ENCODE assay signal across 7 cellular contexts in genomic region chr12:114662512-114663177, GRCh38. TPM values are rescaled to one million over a fixed set of nuclear protein-coding genes. Genes with fewer than 3 reads are reported as not detected.
A peak's percentile ranks its signal among the peaks of the same experiment; 100 is the strongest.
DNase-seq lines count a peak whose midpoint lies in the region; ATAC-seq, FAIRE-seq and TF ChIP-seq lines count a peak whose summit lies in the region.

No MANE protein-coding gene starts in this region.

- CTCF ChIA-PET in WTC11 (lab: Charles Lee), result interaction anchor here (0.5 to 1.4 kb wide), 15 partner anchors 10 to 791 kb away, joined by 3 to 7 read pairs (median 4); partner anchors contain the start of gene TBX3

- no peaks in the 10 kb centered on the region for H3K36me3 Mint-ChIP-seq in WTC11

- intact Hi-C loops in left colon (cut with DNase I, micrococcal nuclease), result loop anchor here (2.0 to 10.0 kb wide), 3 partner anchors 1090 to 1255 kb away; no protein-coding TSS in a partner anchor

- no peak overlapping the region for H3K4me3 Mint-ChIP-seq in WTC11

- peak; percentile 7; the same call in 1 of the 2 replicates for ATAC-seq in WTC11
- peak; percentile 80 for ATAC-seq in left colon
- no peak for ATAC-seq in HG03025 (IDR thresholded peaks at IDR 0.05; ENCODE audit: low FRiP score, unreplicated experiment)

- peaks cover 94% of the 10 kb centered on the region for H3K27me3 Mint-ChIP-seq in WTC11 (ENCODE audit: low read depth)

- POLR2A ChIA-PET in WTC11 (lab: Charles Lee), result no interaction called here

- FAIRE-seq in GM12892 (lab: Jason Lieb, UNC), result peak; percentile 82

- DNase-seq in GM12892 (ENCODE audit: insufficient read length), result no peak
- DNase-seq in NCI-H2029 treated with DMSO at 0.1 percent for 48 hours (lab: John Stamatoyannopoulos, UW), result peak; percentile 63
- DNase-seq in WTC11 (ENCODE audit: low spot score), result peak; percentile 84
- DNase-seq in caudate nucleus (lab: John Stamatoyannopoulos, UW), result peak in 54 of 61 donors; percentile 2 to 81 (median 29)
- DNase-seq in left colon, result peak in 1 of 2 donors; percentile 83
- peak; percentile 67 for DNase-seq in stimulated activated CD4-positive, alpha-beta T cell treated with anti-CD3 and anti-CD28 coated beads, Interleukin-4, amount 100 ng/mL, for 24 hours

- no peak for TF ChIP-seq POLR2A in GM12892 (IDR thresholded peaks at IDR 0.05; ENCODE audit: low read depth, low read length)

- H3K4me1 Mint-ChIP-seq in WTC11, result peaks cover 46% of the 10 kb centered on the region

- peak; percentile 92 for TF ChIP-seq CTCF in WTC11 (IDR thresholded peaks at IDR 0.05)

- H3K27ac Mint-ChIP-seq in WTC11, result no peak overlapping the region

- H3K9me3 Mint-ChIP-seq in WTC11, result no peaks in the 10 kb centered on the region

- no peak overlapping the region for H3K27ac ChIP-seq in caudate nucleus (ENCODE audit: low read depth, low read length)

TF ChIP-seq in WTC11, 78 proteins besides CTCF, POLR2A, EP300 and RAD21:
- TF ChIP-seq HMGA2 (CRISPR knock-in tag; IDR thresholded peaks at IDR 0.05) (no peak), TCF7 (CRISPR knock-in tag; IDR thresholded peaks at IDR 0.05; ENCODE audit: low read depth) (no peak), ESRRA (CRISPR knock-in tag; IDR thresholded peaks at IDR 0.05; ENCODE audit: borderline replicate concordance) (no peak), TP53 (CRISPR knock-in tag; IDR thresholded peaks at IDR 0.05) (no peak), MYBL2 (CRISPR knock-in tag; IDR thresholded peaks at IDR 0.05) (no peak), ZNF263 (CRISPR knock-in tag; IDR thresholded peaks at IDR 0.05; ENCODE audit: low read depth) (no peak), ZNF138 (CRISPR knock-in tag; conservative IDR thresholded peaks at IDR 0.05) (no peak), SMAD3 (CRISPR knock-in tag; IDR thresholded peaks at IDR 0.05; ENCODE audit: borderline replicate concordance) (no peak), EMX1 (CRISPR knock-in tag; IDR thresholded peaks at IDR 0.05) (no peak)
TF ChIP-seq in WTC11: peak in this region for 0.

RNA-seq across cellular contexts. Expression of gene TBX3, which starts 21.3 kb away (rescaled TPM):
- polyA plus RNA-seq in GM12892 (2012; ENCODE audit: missing spikeins), result not detected
- total RNA-seq in WTC11 (2021) (0.89 to 2.2 TPM (median 0.92 TPM) in 3 replicates), left colon (10 to 100 TPM in 1 of 2 donors, 1 to 10 TPM in 1; 5.6 to 10.6 TPM)
